Comparison of ENCODE assay signal across 17 cellular contexts in the genomic region with DNA sequence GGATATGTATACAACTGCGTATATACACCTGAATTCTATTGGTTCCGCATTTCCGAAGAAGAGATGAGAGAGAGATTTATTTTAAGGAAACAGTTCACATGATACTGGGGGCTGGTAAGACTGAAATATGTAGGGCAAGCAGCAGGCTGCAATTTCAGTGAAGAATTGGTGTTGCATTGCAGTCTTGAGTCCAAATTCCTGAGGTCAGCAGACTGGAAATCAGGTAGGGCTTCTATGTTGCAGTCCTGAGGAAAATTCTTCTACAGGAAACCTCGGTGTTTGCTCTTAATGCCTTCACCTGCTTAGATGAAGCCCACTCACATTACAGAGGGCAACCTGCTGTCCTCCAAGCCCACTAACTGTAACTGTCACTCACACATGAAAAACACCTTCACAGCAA.
A peak's percentile ranks its signal among the peaks of the same experiment; 100 is the strongest.
DNase-seq lines count a peak whose midpoint lies in the region; TF ChIP-seq lines count a peak whose summit lies in the region.
"Had no signal": no experiment of that assay in that cellular context is flagged by ENCODE, and none has a peak within 500 bp of the region (broad histone marks: within the 10 kb centered on the region; RNA-seq: fewer than 3 reads in every experiment).

No MANE protein-coding gene starts in this region.

- H3K4me3 ChIP-seq in choroid plexus epithelial cell (ENCODE audit: low read depth, low read length): no peak overlapping the region
- H3K4me3 ChIP-seq in tibial nerve: no peak overlapping the region
- H3K4me3 ChIP-seq: A549, GM23338, HAP-1 had no signal

- no peak for TF ChIP-seq EP300 in tibial nerve (IDR thresholded peaks at IDR 0.05)

- intact Hi-C loops in posterior vena cava (cut with DNase I): no loop called here

- H3K27me3 ChIP-seq in tibial nerve: no peaks in the 10 kb centered on the region
- H3K27me3 ChIP-seq: BE2C had no signal

- DNase-seq in choroid plexus epithelial cell (ENCODE audit: low read depth): peak; percentile 23
- DNase-seq in kidney glomerular epithelial cell (lab: John Stamatoyannopoulos, UW): peak; percentile 36
- peak; percentile 71 for DNase-seq in renal cortical epithelial cell (ENCODE audit: low read depth)
- DNase-seq in DMS153 (lab: John Stamatoyannopoulos, UW): no peak
- DNase-seq in D341Med (ENCODE audit: low spot score): no peak
- DNase-seq in tibial nerve (ENCODE audit: low spot score in 2 of 2): no peak
- DNase-seq in posterior vena cava (ENCODE audit: low spot score): no peak
- DNase-seq: BE2C; CD8-positive, alpha-beta T cell; COR-L47; DMS 273 treated with DMSO at 0.1 percent for 48 hours; DND-41; GDM1 had no signal

- peaks cover 0 to 15% (median 0%) of the 10 kb centered on the region in 4 donors for H3K9me3 ChIP-seq in tibial nerve
- H3K9me3 ChIP-seq: A549, BE2C, HAP-1 had no signal

- TF ChIP-seq CTCF in choroid plexus epithelial cell (conservative IDR thresholded peaks at IDR 0.05; ENCODE audit: low read depth, low read length) (no peak), tibial nerve (IDR thresholded peaks at IDR 0.05) (no peak)

- no peaks in the 10 kb centered on the region for H3K36me3 ChIP-seq in tibial nerve
- H3K36me3 ChIP-seq: BE2C, HAP-1 had no signal

- 89 to 98% methylated on average over 4 of the region's 4 CpGs for WGBS in tibial nerve, 2 donors

- no peaks in the 10 kb centered on the region for H3K4me1 ChIP-seq in tibial nerve
- H3K4me1 ChIP-seq: BE2C had no signal

- no peak for TF ChIP-seq POLR2A in tibial nerve (IDR thresholded peaks at IDR 0.05)

- H3K27ac ChIP-seq in tibial nerve: no peak overlapping the region
- H3K27ac ChIP-seq: A549, C4-2B had no signal

Comparison
In these comparisons a context has a peak if more than half of its experiments do, and no peak if none do; other contexts are left out.
1. DNase-seq: peak in choroid plexus epithelial cell (single experiment), kidney glomerular epithelial cell (single experiment) and renal cortical epithelial cell (single experiment); none in DMS153 (single experiment), D341Med (single experiment), tibial nerve (0 of 2) and posterior vena cava (single experiment).